In the genomic region with DNA sequence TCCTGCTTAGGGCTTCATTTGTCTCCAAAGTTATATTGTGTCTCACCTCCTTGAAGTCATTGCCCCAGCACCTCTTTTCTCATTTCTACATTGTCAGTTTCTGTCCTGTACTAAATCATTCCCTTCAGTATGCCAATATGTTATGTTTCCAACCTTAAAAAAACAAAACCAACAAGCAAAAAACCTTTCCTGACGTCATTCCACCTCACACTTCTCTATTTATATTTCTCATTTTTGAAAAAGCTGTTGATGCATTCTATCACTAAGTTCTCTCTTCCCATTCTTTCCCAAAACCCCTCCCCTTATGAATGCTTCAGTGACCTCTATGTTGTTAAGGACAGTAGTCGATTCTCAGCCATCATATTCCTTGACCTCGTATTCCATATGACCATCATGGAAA, we compare ENCODE assay signal across 8 cellular contexts.
"Had no signal": no experiment of that assay in that cellular context is flagged by ENCODE, and none has a peak within 500 bp of the region (broad histone marks: within the 10 kb centered on the region; RNA-seq: fewer than 3 reads in every experiment).

No MANE protein-coding gene starts in this region.

- FAIRE-seq: G401.6, GM12878, GM12891, GM12892, GM18507, GM19239 had no signal

- DNase-seq: GDM1, GF-D8 had no signal

- ATAC-seq: GM12878 had no signal

- H3K4me3 ChIP-seq: GM12878 had no signal
